In the genomic region with DNA sequence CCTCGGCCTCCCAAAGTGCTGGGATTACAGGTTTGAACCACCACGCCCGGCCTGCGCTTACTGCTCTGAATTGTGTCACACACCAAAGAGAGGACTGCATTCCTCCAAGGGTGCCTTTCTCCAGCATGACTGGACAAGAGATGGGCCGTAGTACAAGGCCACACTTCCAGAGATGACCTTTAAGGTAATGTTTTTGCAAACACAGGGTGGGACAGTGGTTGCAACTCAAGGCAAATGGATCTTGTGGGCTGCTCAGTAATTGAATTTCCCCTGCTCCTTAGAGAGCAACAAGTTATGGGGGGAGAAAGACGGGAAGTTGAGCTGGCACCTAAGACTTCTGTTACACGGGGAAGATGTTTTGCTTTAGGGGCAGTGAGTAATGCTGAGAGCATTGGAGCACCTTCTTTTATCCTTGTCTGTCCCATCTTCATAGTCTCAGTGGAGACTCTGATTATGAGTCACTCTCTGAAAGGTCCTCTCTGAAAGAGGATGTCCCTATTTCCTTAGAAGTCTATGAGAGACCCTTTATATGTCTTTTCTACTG, we compare ENCODE assay signal across 2 cellular contexts.
TF ChIP-seq lines count a peak whose summit lies in the region.

No MANE protein-coding gene starts in this region.

TF ChIP-seq in A549, 52 proteins besides CTCF, POLR2A, EP300 and RAD21 (continued from another document and continues in another):
- no peak for TF ChIP-seq ZSCAN20 (CRISPR knock-in tag; IDR thresholded peaks at IDR 0.05)
- TF ChIP-seq RARB (CRISPR knock-in tag; IDR thresholded peaks at IDR 0.05), result no peak
- no peak for TF ChIP-seq NR3C1 (IDR thresholded peaks at IDR 0.05)
- TF ChIP-seq NFE2L2 (conservative IDR thresholded peaks at IDR 0.05; ENCODE audit: low read length), result no peak
- peak in 1 of 2 experiments; percentile 25; a peak in 1 of 5 replicates for TF ChIP-seq JUN (IDR thresholded peaks at IDR 0.05)
- TF ChIP-seq, protein P1, sequence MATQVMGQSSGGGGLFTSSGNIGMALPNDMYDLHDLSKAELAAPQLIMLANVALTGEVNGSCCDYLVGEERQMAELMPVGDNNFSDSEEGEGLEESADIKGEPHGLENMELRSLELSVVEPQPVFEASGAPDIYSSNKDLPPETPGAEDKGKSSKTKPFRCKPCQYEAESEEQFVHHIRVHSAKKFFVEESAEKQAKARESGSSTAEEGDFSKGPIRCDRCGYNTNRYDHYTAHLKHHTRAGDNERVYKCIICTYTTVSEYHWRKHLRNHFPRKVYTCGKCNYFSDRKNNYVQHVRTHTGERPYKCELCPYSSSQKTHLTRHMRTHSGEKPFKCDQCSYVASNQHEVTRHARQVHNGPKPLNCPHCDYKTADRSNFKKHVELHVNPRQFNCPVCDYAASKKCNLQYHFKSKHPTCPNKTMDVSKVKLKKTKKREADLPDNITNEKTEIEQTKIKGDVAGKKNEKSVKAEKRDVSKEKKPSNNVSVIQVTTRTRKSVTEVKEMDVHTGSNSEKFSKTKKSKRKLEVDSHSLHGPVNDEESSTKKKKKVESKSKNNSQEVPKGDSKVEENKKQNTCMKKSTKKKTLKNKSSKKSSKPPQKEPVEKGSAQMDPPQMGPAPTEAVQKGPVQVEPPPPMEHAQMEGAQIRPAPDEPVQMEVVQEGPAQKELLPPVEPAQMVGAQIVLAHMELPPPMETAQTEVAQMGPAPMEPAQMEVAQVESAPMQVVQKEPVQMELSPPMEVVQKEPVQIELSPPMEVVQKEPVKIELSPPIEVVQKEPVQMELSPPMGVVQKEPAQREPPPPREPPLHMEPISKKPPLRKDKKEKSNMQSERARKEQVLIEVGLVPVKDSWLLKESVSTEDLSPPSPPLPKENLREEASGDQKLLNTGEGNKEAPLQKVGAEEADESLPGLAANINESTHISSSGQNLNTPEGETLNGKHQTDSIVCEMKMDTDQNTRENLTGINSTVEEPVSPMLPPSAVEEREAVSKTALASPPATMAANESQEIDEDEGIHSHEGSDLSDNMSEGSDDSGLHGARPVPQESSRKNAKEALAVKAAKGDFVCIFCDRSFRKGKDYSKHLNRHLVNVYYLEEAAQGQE (IDR thresholded peaks at IDR 0.05), result no peak
- TF ChIP-seq, protein P2, sequence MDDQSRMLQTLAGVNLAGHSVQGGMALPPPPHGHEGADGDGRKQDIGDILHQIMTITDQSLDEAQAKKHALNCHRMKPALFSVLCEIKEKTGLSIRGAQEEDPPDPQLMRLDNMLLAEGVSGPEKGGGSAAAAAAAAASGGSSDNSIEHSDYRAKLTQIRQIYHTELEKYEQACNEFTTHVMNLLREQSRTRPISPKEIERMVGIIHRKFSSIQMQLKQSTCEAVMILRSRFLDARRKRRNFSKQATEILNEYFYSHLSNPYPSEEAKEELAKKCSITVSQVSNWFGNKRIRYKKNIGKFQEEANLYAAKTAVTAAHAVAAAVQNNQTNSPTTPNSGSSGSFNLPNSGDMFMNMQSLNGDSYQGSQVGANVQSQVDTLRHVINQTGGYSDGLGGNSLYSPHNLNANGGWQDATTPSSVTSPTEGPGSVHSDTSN (IDR thresholded peaks at IDR 0.05), result no peak
- TF ChIP-seq HOXB5 (CRISPR knock-in tag; IDR thresholded peaks at IDR 0.05), result no peak
- TF ChIP-seq RCOR1 (IDR thresholded peaks at IDR 0.05; ENCODE audit: low read depth, low read length), result no peak
- TF ChIP-seq SMC3 (IDR thresholded peaks at IDR 0.05), result no peak
- TF ChIP-seq, protein P3, sequence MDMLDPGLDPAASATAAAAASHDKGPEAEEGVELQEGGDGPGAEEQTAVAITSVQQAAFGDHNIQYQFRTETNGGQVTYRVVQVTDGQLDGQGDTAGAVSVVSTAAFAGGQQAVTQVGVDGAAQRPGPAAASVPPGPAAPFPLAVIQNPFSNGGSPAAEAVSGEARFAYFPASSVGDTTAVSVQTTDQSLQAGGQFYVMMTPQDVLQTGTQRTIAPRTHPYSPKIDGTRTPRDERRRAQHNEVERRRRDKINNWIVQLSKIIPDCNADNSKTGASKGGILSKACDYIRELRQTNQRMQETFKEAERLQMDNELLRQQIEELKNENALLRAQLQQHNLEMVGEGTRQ (IDR thresholded peaks at IDR 0.05), result no peak
- no peak for TF ChIP-seq CBX8 (IDR thresholded peaks at IDR 0.05)
- TF ChIP-seq JUNB (IDR thresholded peaks at IDR 0.05), result peak; percentile 79
- TF ChIP-seq MAZ (IDR thresholded peaks at IDR 0.05; ENCODE audit: borderline replicate concordance, low read depth, low read length), result no peak
- TF ChIP-seq CBX2 (IDR thresholded peaks at IDR 0.05; ENCODE audit: borderline replicate concordance, low read depth), result no peak
- peak; percentile 83 for TF ChIP-seq FOSL2 (IDR thresholded peaks at IDR 0.05)
- TF ChIP-seq FOSL2 (CRISPR knock-in tag; IDR thresholded peaks at IDR 0.05), result peak; percentile 89
- no peak for TF ChIP-seq POLR2AphosphoS2 (conservative IDR thresholded peaks at IDR 0.05; ENCODE audit: low read length)
- TF ChIP-seq, protein P4, sequence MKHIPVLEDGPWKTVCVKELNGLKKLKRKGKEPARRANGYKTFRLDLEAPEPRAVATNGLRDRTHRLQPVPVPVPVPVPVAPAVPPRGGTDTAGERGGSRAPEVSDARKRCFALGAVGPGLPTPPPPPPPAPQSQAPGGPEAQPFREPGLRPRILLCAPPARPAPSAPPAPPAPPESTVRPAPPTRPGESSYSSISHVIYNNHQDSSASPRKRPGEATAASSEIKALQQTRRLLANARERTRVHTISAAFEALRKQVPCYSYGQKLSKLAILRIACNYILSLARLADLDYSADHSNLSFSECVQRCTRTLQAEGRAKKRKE (CRISPR knock-in tag; IDR thresholded peaks at IDR 0.05; ENCODE audit: low read depth), result no peak
- no peak for TF ChIP-seq HOXB13 (CRISPR knock-in tag; IDR thresholded peaks at IDR 0.05; ENCODE audit: low read depth)
- TF ChIP-seq TFCP2L1 (CRISPR knock-in tag; IDR thresholded peaks at IDR 0.05), result no peak
- TF ChIP-seq ZFP36 (IDR thresholded peaks at IDR 0.05; ENCODE audit: borderline replicate concordance, partially characterized antibody), result no peak
- peak; percentile 63; the same call in 1 of the 2 replicates for TF ChIP-seq GATA3 (IDR thresholded peaks at IDR 0.05; ENCODE audit: borderline replicate concordance)
- TF ChIP-seq ZC3H11A (IDR thresholded peaks at IDR 0.05), result no peak
- TF ChIP-seq, protein P5, sequence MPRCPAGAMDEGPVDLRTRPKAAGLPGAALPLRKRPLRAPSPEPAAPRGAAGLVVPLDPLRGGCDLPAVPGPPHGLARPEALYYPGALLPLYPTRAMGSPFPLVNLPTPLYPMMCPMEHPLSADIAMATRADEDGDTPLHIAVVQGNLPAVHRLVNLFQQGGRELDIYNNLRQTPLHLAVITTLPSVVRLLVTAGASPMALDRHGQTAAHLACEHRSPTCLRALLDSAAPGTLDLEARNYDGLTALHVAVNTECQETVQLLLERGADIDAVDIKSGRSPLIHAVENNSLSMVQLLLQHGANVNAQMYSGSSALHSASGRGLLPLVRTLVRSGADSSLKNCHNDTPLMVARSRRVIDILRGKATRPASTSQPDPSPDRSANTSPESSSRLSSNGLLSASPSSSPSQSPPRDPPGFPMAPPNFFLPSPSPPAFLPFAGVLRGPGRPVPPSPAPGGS (IDR thresholded peaks at IDR 0.05), result peak; percentile 43; the same call in 1 of the 3 replicates
- peak in 1 of 2 experiments; percentile 34; a peak in 2 of 4 replicates for TF ChIP-seq CEBPB (IDR thresholded peaks at IDR 0.05)
- TF ChIP-seq, protein P6, sequence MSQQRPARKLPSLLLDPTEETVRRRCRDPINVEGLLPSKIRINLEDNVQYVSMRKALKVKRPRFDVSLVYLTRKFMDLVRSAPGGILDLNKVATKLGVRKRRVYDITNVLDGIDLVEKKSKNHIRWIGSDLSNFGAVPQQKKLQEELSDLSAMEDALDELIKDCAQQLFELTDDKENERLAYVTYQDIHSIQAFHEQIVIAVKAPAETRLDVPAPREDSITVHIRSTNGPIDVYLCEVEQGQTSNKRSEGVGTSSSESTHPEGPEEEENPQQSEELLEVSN (IDR thresholded peaks at IDR 0.05; ENCODE audit: borderline replicate concordance, low read depth), result no peak

TF ChIP-seq in HCT116, 20 proteins besides CTCF, POLR2A, EP300 and RAD21 (continued from another document):
- TF ChIP-seq, protein P1 (IDR thresholded peaks at IDR 0.05; ENCODE audit: low read depth), result no peak
- TF ChIP-seq JUND (IDR thresholded peaks at IDR 0.05) (peak; percentile 84), SP1 (IDR thresholded peaks at IDR 0.05; ENCODE audit: low read depth) (peak; percentile 76), YY1 (IDR thresholded peaks at IDR 0.05; ENCODE audit: extremely low read depth, insufficient replicate concordance, low read depth, low read length) (peak; percentile 13), SIN3A (IDR thresholded peaks at IDR 0.05; ENCODE audit: low read depth) (peak; percentile 83), TCF7L2 (IDR thresholded peaks at IDR 0.05; ENCODE audit: borderline replicate concordance, extremely low read depth, insufficient read depth, insufficient read length) (peak; percentile 41), EZH2 (IDR thresholded peaks at IDR 0.05) (no peak), ZNF274 (IDR thresholded peaks at IDR 0.05; ENCODE audit: low read depth, low read length) (no peak), ELF1 (IDR thresholded peaks at IDR 0.05; ENCODE audit: borderline replicate concordance, low read depth) (no peak; the same call in 1 of the 2 replicates), CBX3 (IDR thresholded peaks at IDR 0.05; ENCODE audit: low read depth) (peak; percentile 65; the same call in 1 of the 2 replicates), EZH2phosphoT487 (IDR thresholded peaks at IDR 0.05; ENCODE audit: borderline replicate concordance) (no peak), POLR2AphosphoS5 (IDR thresholded peaks at IDR 0.05; ENCODE audit: low read depth, low read length) (no peak), EGR1 (IDR thresholded peaks at IDR 0.05; ENCODE audit: low read depth) (0 out of 2 replicates have a peak, but pooled peaks have one; percentile 13), ZFX (IDR thresholded peaks at IDR 0.05) (no peak), FOSL1 (IDR thresholded peaks at IDR 0.05; ENCODE audit: low read depth) (peak; percentile 85)
- TF ChIP-seq, protein P7, sequence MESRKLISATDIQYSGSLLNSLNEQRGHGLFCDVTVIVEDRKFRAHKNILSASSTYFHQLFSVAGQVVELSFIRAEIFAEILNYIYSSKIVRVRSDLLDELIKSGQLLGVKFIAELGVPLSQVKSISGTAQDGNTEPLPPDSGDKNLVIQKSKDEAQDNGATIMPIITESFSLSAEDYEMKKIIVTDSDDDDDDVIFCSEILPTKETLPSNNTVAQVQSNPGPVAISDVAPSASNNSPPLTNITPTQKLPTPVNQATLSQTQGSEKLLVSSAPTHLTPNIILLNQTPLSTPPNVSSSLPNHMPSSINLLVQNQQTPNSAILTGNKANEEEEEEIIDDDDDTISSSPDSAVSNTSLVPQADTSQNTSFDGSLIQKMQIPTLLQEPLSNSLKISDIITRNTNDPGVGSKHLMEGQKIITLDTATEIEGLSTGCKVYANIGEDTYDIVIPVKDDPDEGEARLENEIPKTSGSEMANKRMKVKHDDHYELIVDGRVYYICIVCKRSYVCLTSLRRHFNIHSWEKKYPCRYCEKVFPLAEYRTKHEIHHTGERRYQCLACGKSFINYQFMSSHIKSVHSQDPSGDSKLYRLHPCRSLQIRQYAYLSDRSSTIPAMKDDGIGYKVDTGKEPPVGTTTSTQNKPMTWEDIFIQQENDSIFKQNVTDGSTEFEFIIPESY (IDR thresholded peaks at IDR 0.05; ENCODE audit: extremely low read depth, insufficient replicate concordance, low read length), result peak; percentile 36
- TF ChIP-seq, protein P8, sequence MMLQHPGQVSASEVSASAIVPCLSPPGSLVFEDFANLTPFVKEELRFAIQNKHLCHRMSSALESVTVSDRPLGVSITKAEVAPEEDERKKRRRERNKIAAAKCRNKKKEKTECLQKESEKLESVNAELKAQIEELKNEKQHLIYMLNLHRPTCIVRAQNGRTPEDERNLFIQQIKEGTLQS (IDR thresholded peaks at IDR 0.05), result no peak
- TF ChIP-seq, protein P9, sequence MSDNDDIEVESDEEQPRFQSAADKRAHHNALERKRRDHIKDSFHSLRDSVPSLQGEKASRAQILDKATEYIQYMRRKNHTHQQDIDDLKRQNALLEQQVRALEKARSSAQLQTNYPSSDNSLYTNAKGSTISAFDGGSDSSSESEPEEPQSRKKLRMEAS (IDR thresholded peaks at IDR 0.05), result peak; percentile 31
TF ChIP-seq in HCT116: peak in this region for 12.
